ENCODE assay signal across 15 cellular contexts in the genomic region with DNA sequence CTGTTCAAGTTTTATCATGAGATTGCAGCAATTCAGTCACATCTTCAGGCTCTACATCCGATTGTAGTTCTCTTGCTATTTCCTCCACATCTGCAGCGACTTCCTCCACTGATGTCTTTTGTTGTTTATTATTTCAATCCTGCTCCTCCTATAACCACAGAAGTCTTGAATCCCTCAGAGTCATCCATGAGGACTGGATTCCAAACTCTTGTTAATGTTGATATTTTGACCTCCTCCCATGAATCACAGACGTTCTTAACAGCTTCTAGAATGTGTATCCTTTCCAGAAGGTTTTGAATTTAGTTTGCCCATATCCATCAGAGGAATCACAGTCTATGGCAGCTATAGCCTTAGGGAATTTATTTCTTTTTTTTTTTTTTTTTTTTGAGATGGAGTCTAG. TPM values are rescaled to one million over a fixed set of nuclear protein-coding genes. Genes with fewer than 3 reads are reported as not detected.
DNase-seq lines count a peak whose midpoint lies in the region; ATAC-seq and TF ChIP-seq lines count a peak whose summit lies in the region.
"Had no signal": no experiment of that assay in that cellular context is flagged by ENCODE, and none has a peak within 500 bp of the region (broad histone marks: within the 10 kb centered on the region; RNA-seq: fewer than 3 reads in every experiment).

No MANE protein-coding gene starts in this region.

- peaks cover 88% of the 10 kb centered on the region for H3K4me1 Mint-ChIP-seq in activated T-cell treated with anti-CD3 and anti-CD28 coated beads, Interleukin-2, amount 50 U/mL, for 24 hours (ENCODE audit: low read depth)
- H3K4me1 Mint-ChIP-seq in activated T-cell treated with anti-CD3 and anti-CD28 coated beads, Interleukin-2, amount 50 U/mL, for 4 hours (ENCODE audit: low read depth): peaks cover 72% of the 10 kb centered on the region

- TF ChIP-seq CTCF in Loucy (conservative IDR thresholded peaks at IDR 0.05; ENCODE audit: low read length) (no peak), choroid plexus epithelial cell (conservative IDR thresholded peaks at IDR 0.05; ENCODE audit: low read depth, low read length) (no peak), body of pancreas (IDR thresholded peaks at IDR 0.05) (no peak)

- H3K9me3 ChIP-seq in Loucy (ENCODE audit: insufficient read depth, low read depth, low read length) (no peaks in the 10 kb centered on the region), body of pancreas (no peaks in the 10 kb centered on the region)
- H3K9me3 ChIP-seq: upper lobe of left lung had no signal

- H3K27me3 Mint-ChIP-seq in activated T-cell treated with anti-CD3 and anti-CD28 coated beads, Interleukin-2, amount 50 U/mL, for 24 hours: no peaks in the 10 kb centered on the region
- no peaks in the 10 kb centered on the region for H3K27me3 Mint-ChIP-seq in activated T-cell treated with anti-CD3 and anti-CD28 coated beads, Interleukin-2, amount 50 U/mL, for 4 hours (ENCODE audit: low read depth)

- no peaks in the 10 kb centered on the region for H3K27me3 ChIP-seq in Loucy (ENCODE audit: insufficient read depth, low read length, poor library complexity, severe bottlenecking)
- H3K27me3 ChIP-seq in body of pancreas: no peaks in the 10 kb centered on the region
- H3K27me3 ChIP-seq: upper lobe of left lung had no signal

- no peak overlapping the region for H2AFZ ChIP-seq in Loucy (ENCODE audit: low read length)

- H3K27ac ChIP-seq in body of pancreas: no peak overlapping the region
- H3K27ac ChIP-seq: WERI-Rb-1 had no signal

- H3K4me1 ChIP-seq in Loucy (ENCODE audit: insufficient read depth, low read length, poor library complexity, severe bottlenecking) (peaks cover 39% of the 10 kb centered on the region), body of pancreas (peaks cover 60% of the 10 kb centered on the region)

- H4K20me1 ChIP-seq in Loucy (ENCODE audit: insufficient read depth, low read length, poor library complexity, severe bottlenecking): peaks cover 48% of the 10 kb centered on the region

- no peaks in the 10 kb centered on the region for H3K36me3 ChIP-seq in Loucy (ENCODE audit: insufficient read depth, low read length)
- no peaks in the 10 kb centered on the region for H3K36me3 ChIP-seq in body of pancreas (replicated peaks in 1 of 2; ENCODE audit: insufficient read depth in 1 of 2, low read depth in 2 of 2)
- H3K36me3 ChIP-seq: upper lobe of left lung had no signal

- H3K4me3 ChIP-seq in Loucy (ENCODE audit: low read length, poor library complexity, severe bottlenecking): no peak overlapping the region
- H3K4me3 ChIP-seq in choroid plexus epithelial cell (ENCODE audit: low read depth, low read length): no peak overlapping the region
- H3K4me3 ChIP-seq in skeletal muscle cell (ENCODE audit: low read depth, low read length): no peak overlapping the region
- no peak overlapping the region for H3K4me3 ChIP-seq in body of pancreas
- H3K4me3 ChIP-seq: upper lobe of left lung had no signal

- peaks cover 81% of the 10 kb centered on the region for H3K36me3 Mint-ChIP-seq in activated T-cell treated with anti-CD3 and anti-CD28 coated beads, Interleukin-2, amount 50 U/mL, for 24 hours (ENCODE audit: low read depth)
- H3K36me3 Mint-ChIP-seq in activated T-cell treated with anti-CD3 and anti-CD28 coated beads, Interleukin-2, amount 50 U/mL, for 4 hours (ENCODE audit: insufficient read depth): peaks cover 23% of the 10 kb centered on the region

- intact Hi-C loops in body of pancreas (cut with DNase I): no loop called here

- H3K9ac ChIP-seq in Loucy (ENCODE audit: low read depth, low read length, poor library complexity, severe bottlenecking): no peak overlapping the region

- no peak for DNase-seq in activated T-cell treated with anti-CD3 and anti-CD28 coated beads, Interleukin-2, amount 50 U/mL, for 24 hours
- no peak for DNase-seq in activated T-cell treated with anti-CD3 and anti-CD28 coated beads, Interleukin-2, amount 50 U/mL, for 4 hours
- DNase-seq in choroid plexus epithelial cell (ENCODE audit: low read depth) (peak; percentile 62), skeletal muscle cell (ENCODE audit: low read depth) (peak; percentile 22), AML-193 (lab: John Stamatoyannopoulos, UW) (no peak), body of pancreas (no peak)
- DNase-seq: activated T-cell treated with anti-CD3 and anti-CD28 coated beads, Interleukin-2, amount 50 U/mL, for 48 hours; caudate nucleus; DMS53; NCI-H2107; posterior cingulate gyrus; upper lobe of left lung; WERI-Rb-1 had no signal

- H3K9me3 Mint-ChIP-seq in activated T-cell treated with anti-CD3 and anti-CD28 coated beads, Interleukin-2, amount 50 U/mL, for 24 hours: no peaks in the 10 kb centered on the region
- no peaks in the 10 kb centered on the region for H3K9me3 Mint-ChIP-seq in activated T-cell treated with anti-CD3 and anti-CD28 coated beads, Interleukin-2, amount 50 U/mL, for 4 hours

- no peak for ATAC-seq in activated T-cell treated with anti-CD3 and anti-CD28 coated beads, Interleukin-2, amount 50 U/mL, for 4 hours
- ATAC-seq in body of pancreas (no peak), HG02763 (IDR thresholded peaks at IDR 0.05; ENCODE audit: unreplicated experiment) (no peak)

- no peaks in the 10 kb centered on the region for H3F3A ChIP-seq in Loucy (ENCODE audit: low read depth)

- TF ChIP-seq POLR2A in body of pancreas (IDR thresholded peaks at IDR 0.05): no peak

- no peaks in the 10 kb centered on the region for H3K9me2 ChIP-seq in Loucy (replicated peaks; ENCODE audit: low read depth, low read length)

- peak overlapping the region; percentile 74 for H3K27ac Mint-ChIP-seq in activated T-cell treated with anti-CD3 and anti-CD28 coated beads, Interleukin-2, amount 50 U/mL, for 24 hours

- peak overlapping the region; percentile 99 for H3K4me2 ChIP-seq in Loucy (ENCODE audit: low read depth, low read length, poor library complexity, severe bottlenecking)

- peaks cover 71% of the 10 kb centered on the region for H3K79me2 ChIP-seq in Loucy (ENCODE audit: insufficient read depth, low read length)

- H3K4me3 Mint-ChIP-seq in activated T-cell treated with anti-CD3 and anti-CD28 coated beads, Interleukin-2, amount 50 U/mL, for 24 hours: peak overlapping the region; percentile 19
- H3K4me3 Mint-ChIP-seq in activated T-cell treated with anti-CD3 and anti-CD28 coated beads, Interleukin-2, amount 50 U/mL, for 4 hours: no peak overlapping the region

- WGBS in body of pancreas, 2 donors: 64 to 86% methylated on average over 3 of the region's 3 CpGs

RNA-seq across cellular contexts. Expression of gene FBXO38, which starts 3.6 kb away (rescaled TPM):
- 10 to 100 TPM; 29.8 to 31.5 (median 30.5) TPM for total RNA-seq in activated T-cell treated with anti-CD3 and anti-CD28 coated beads, Interleukin-2, amount 50 U/mL, for 4 hours
- 10 to 100 TPM; 37.9 to 45.7 TPM for total RNA-seq in body of pancreas

RNA-seq across cellular contexts. Expression of gene SPINK9, which starts 52.0 kb away (rescaled TPM):
- not detected for total RNA-seq in activated T-cell treated with anti-CD3 and anti-CD28 coated beads, Interleukin-2, amount 50 U/mL, for 4 hours
- total RNA-seq in body of pancreas: not detected
- total RNA-seq: upper lobe of left lung had no signal

Comparison
In these comparisons a context has a peak if more than half of its experiments do, and no peak if none do; other contexts are left out.
1. DNase-seq: peak in choroid plexus epithelial cell (single experiment) and skeletal muscle cell (single experiment); none in activated T-cell treated with anti-CD3 and anti-CD28 coated beads, Interleukin-2, amount 50 U/mL, for 24 hours (single experiment), activated T-cell treated with anti-CD3 and anti-CD28 coated beads, Interleukin-2, amount 50 U/mL, for 4 hours (single experiment), AML-193 (0 of 2) and body of pancreas (0 of 4).